Comparison of ENCODE assay signal across 17 cellular contexts in genomic region chr1:58769809-58770345, GRCh38. TPM values are rescaled to one million over a fixed set of nuclear protein-coding genes. Genes with fewer than 3 reads are reported as not detected.
A peak's percentile ranks its signal among the peaks of the same experiment; 100 is the strongest.
DNase-seq lines count a peak whose midpoint lies in the region; ATAC-seq and TF ChIP-seq lines count a peak whose summit lies in the region.
"Had no signal": no experiment of that assay in that cellular context is flagged by ENCODE, and none has a peak within 500 bp of the region (broad histone marks: within the 10 kb centered on the region; RNA-seq: fewer than 3 reads in every experiment).

No MANE protein-coding gene starts in this region.

- H3K27me3 ChIP-seq in ACC112 (ENCODE audit: insufficient read depth, low read length): no peaks in the 10 kb centered on the region
- H3K27me3 ChIP-seq in GM23338 (ENCODE audit: insufficient read depth): no peaks in the 10 kb centered on the region
- no peaks in the 10 kb centered on the region for H3K27me3 ChIP-seq in adipocyte (replicated peaks; ENCODE audit: control insufficient read depth, insufficient read depth, low read length)
- H3K27me3 ChIP-seq: adrenal gland, body of pancreas, left lung, Peyer's patch had no signal

- no peak for TF ChIP-seq CTCF in GM23338 (conservative IDR thresholded peaks at IDR 0.05; ENCODE audit: low read depth in 2 of 2)
- no peak for TF ChIP-seq CTCF in fibroblast of the aortic adventitia (IDR thresholded peaks at IDR 0.05; ENCODE audit: insufficient read depth, low read length)

- no peaks in the 10 kb centered on the region for H3K27me3 Mint-ChIP-seq in GM23338 (ENCODE audit: insufficient read depth, low read depth, poor library complexity)
- H3K27me3 Mint-ChIP-seq: activated T-cell treated with anti-CD3 and anti-CD28 coated beads, Interleukin-2, amount 50 U/mL, for 24 hours had no signal

- H4K20me1 ChIP-seq in GM23338 (replicated peaks; ENCODE audit: insufficient read depth): no peaks in the 10 kb centered on the region

- H3K27ac ChIP-seq in ACC112 (ENCODE audit: low read depth, low read length) (no peak overlapping the region), GM23338 (ENCODE audit: low read depth) (no peak overlapping the region)
- H3K27ac ChIP-seq: adrenal gland, body of pancreas, left lung, Peyer's patch had no signal

- no peak overlapping the region for H3K4me3 Mint-ChIP-seq in GM23338
- H3K4me3 Mint-ChIP-seq: activated B cell treated with CpG ODN at 0.5 μM for 24 hours; activated T-cell treated with anti-CD3 and anti-CD28 coated beads, Interleukin-2, amount 50 U/mL, for 24 hours; CD8-positive, alpha-beta T cell; neural crest cell had no signal

- H3K4me1 ChIP-seq in ACC112 (ENCODE audit: control insufficient read depth, insufficient read depth, low read length, unreplicated experiment) (peaks cover 28% of the 10 kb centered on the region), GM23338 (ENCODE audit: insufficient read depth) (no peaks in the 10 kb centered on the region), adipocyte (ENCODE audit: control insufficient read depth, insufficient read depth, low read length) (peaks cover 17% of the 10 kb centered on the region)
- H3K4me1 ChIP-seq: adrenal gland had no signal

- H3K36me3 ChIP-seq in ACC112 (ENCODE audit: insufficient read depth, low read length) (no peaks in the 10 kb centered on the region), GM23338 (ENCODE audit: insufficient read depth) (no peaks in the 10 kb centered on the region), adipocyte (ENCODE audit: control insufficient read depth, insufficient read depth, low read length, severe bottlenecking) (no peaks in the 10 kb centered on the region)
- H3K36me3 ChIP-seq: adrenal gland, left lung, Peyer's patch had no signal

- H3K4me1 Mint-ChIP-seq in GM23338: peaks cover 15% of the 10 kb centered on the region

- H3K79me2 ChIP-seq in ACC112 (ENCODE audit: control insufficient read depth, insufficient read depth, low read length, unreplicated experiment) (no peaks in the 10 kb centered on the region), GM23338 (replicated peaks; ENCODE audit: insufficient read depth) (no peaks in the 10 kb centered on the region)

- DNase-seq in GM23338 (ENCODE audit: low spot score) (no peak), adipocyte (ENCODE audit: low read depth) (peak; percentile 61), fibroblast of the aortic adventitia (ENCODE audit: low read depth) (peak; percentile 51), NCI-H1417 treated with DMSO at 0.1 percent for 48 hours (lab: John Stamatoyannopoulos, UW) (no peak), UCSD-AML1 (lab: John Stamatoyannopoulos, UW; ENCODE audit: unreplicated experiment) (no peak)
- no peak for DNase-seq in activated CD8-positive, alpha-beta memory T cell treated with anti-CD3 and anti-CD28 coated beads, Interleukin-2, amount 50 U/mL, for 48 hours
- DNase-seq in activated CD4-positive, CD25-positive, alpha-beta regulatory T cell treated with anti-CD3 and anti-CD28 coated beads, Interleukin-2, amount 50 U/mL, for 72 hours: no peak
- DNase-seq: activated B cell treated with CpG ODN at 0.5 μM for 24 hours, NCI-H1436 treated with DMSO at 0.1 percent for 48 hours had no signal

- H3F3A ChIP-seq in GM23338 (replicated peaks; ENCODE audit: low read depth): no peaks in the 10 kb centered on the region

- H3K9me3 Mint-ChIP-seq in GM23338: no peaks in the 10 kb centered on the region; the same call in 2 of the 3 replicates
- H3K9me3 Mint-ChIP-seq: activated B cell treated with CpG ODN at 0.5 μM for 24 hours; activated T-cell treated with anti-CD3 and anti-CD28 coated beads, Interleukin-2, amount 50 U/mL, for 24 hours; CD8-positive, alpha-beta T cell; neural crest cell had no signal

- H3K36me3 Mint-ChIP-seq in GM23338 (ENCODE audit: low read depth): no peaks in the 10 kb centered on the region
- H3K36me3 Mint-ChIP-seq: CD8-positive, alpha-beta T cell had no signal

- H3K27ac Mint-ChIP-seq in GM23338: no peak overlapping the region
- H3K27ac Mint-ChIP-seq: activated B cell treated with CpG ODN at 0.5 μM for 24 hours; activated T-cell treated with anti-CD3 and anti-CD28 coated beads, Interleukin-2, amount 50 U/mL, for 24 hours; CD8-positive, alpha-beta T cell had no signal

- H3K4me2 ChIP-seq in GM23338: no peak overlapping the region

- peak overlapping the region; percentile 67 for H2AFZ ChIP-seq in ACC112 (ENCODE audit: low read length, unreplicated experiment)
- peak overlapping the region; percentile 24; the same call in 1 of the 2 replicates for H2AFZ ChIP-seq in GM23338

- no peaks in the 10 kb centered on the region; the same call in 1 of the 2 replicates for H3K9me2 ChIP-seq in GM23338 (ENCODE audit: insufficient read depth)

- ATAC-seq in GM23338: no peak
- ATAC-seq: CD8-positive, alpha-beta T cell had no signal

- H3K4me3 ChIP-seq in ACC112 (ENCODE audit: low read depth, low read length): no peak overlapping the region
- no peak overlapping the region for H3K4me3 ChIP-seq in GM23338
- H3K4me3 ChIP-seq in adipocyte (ENCODE audit: low read length): no peak overlapping the region
- no peak overlapping the region for H3K4me3 ChIP-seq in fibroblast of the aortic adventitia (ENCODE audit: low read depth, low read length)
- H3K4me3 ChIP-seq: adrenal gland, body of pancreas, left lung, Peyer's patch had no signal

- H3K9ac ChIP-seq in adipocyte (ENCODE audit: low read length): peak overlapping the region; percentile 40

- H3K9me3 ChIP-seq in adipocyte (ENCODE audit: control insufficient read depth, low read length): no peaks in the 10 kb centered on the region
- H3K9me3 ChIP-seq: adrenal gland, body of pancreas, left lung, Peyer's patch had no signal

TF ChIP-seq in GM23338, 12 proteins besides CTCF, POLR2A, EP300 and RAD21 (continues in another document):
- TF ChIP-seq JUNB (IDR thresholded peaks at IDR 0.05; ENCODE audit: unreplicated experiment): no peak
- no peak for TF ChIP-seq ZNF462 (CRISPR knock-in tag; IDR thresholded peaks at IDR 0.05)
- no peak for TF ChIP-seq EZH2 (IDR thresholded peaks at IDR 0.05; ENCODE audit: low read depth, unreplicated experiment)
- TF ChIP-seq NANOG (IDR thresholded peaks at IDR 0.05; ENCODE audit: borderline replicate concordance): no peak

RNA-seq across cellular contexts. Expression of gene JUN, which starts 14.0 kb away (rescaled TPM):
- 21.6 and 28.5 TPM in 2 replicates for total RNA-seq in GM23338 (2014; rRNA removed; shearing (Covaris generic))
- polyA plus RNA-seq in GM23338 (2016; fragmentation: Nextera tagmentation; extraction: Ambion mirVana): 19.6 and 23.3 TPM in 2 replicates
- 30.7 and 55.0 TPM in 2 replicates for total RNA-seq in fibroblast of the aortic adventitia (ENCODE audit: low replicate concordance)

Comparison
In these comparisons a context has a peak if more than half of its experiments do, and no peak if none do; other contexts are left out.
1. DNase-seq: peak in adipocyte (single experiment) and fibroblast of the aortic adventitia (single experiment); none in GM23338 (single experiment), NCI-H1417 treated with DMSO at 0.1 percent for 48 hours (single experiment), UCSD-AML1 (single experiment), activated CD8-positive, alpha-beta memory T cell treated with anti-CD3 and anti-CD28 coated beads, Interleukin-2, amount 50 U/mL, for 48 hours (single experiment) and activated CD4-positive, CD25-positive, alpha-beta regulatory T cell treated with anti-CD3 and anti-CD28 coated beads, Interleukin-2, amount 50 U/mL, for 72 hours (single experiment).